1 cellular context compared by ENCODE assay signal in the genomic region with DNA sequence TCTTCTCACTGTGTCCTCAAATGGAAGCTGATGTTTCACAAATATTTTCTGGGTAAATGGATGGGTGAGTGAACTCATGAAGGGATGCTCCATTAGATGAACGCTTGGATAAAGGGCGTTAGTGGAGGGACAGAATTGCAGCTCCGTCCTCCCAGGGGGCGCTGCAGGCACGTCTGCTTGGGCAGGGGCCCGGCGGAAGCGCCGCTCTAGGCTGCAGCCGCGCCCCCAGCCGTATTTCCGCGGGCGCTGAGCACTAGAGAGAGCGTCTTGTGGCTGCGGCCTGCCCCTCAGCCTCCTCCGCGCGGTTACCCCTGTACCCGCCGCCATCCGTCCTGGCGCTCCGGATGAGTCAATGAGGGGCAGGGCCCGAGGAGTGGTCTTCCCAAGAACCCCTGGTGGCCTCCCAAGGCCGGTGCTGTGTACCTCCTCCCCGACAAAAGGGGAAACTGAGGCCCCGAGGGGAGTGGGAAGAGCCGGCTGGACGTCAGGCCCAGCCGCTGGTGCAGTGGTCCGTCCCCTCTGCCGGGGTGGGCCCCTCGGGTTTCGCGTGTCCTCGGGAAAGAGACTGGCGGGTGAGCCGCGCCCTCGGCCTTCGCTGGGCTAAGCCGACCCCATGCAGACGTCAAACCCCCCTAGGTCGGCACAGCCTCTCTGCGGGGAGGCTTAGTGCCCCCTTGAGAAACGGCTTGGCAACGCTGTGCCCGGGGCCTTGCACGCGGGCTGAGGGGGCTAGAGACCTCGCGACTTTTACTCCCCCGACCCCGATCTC.
TF ChIP-seq lines count a peak whose summit lies in the region.

No MANE protein-coding gene starts in this region.

TF ChIP-seq in SK-N-SH, 30 proteins besides CTCF, POLR2A, EP300 and RAD21 (continued from another document):
- TF ChIP-seq, protein P1, sequence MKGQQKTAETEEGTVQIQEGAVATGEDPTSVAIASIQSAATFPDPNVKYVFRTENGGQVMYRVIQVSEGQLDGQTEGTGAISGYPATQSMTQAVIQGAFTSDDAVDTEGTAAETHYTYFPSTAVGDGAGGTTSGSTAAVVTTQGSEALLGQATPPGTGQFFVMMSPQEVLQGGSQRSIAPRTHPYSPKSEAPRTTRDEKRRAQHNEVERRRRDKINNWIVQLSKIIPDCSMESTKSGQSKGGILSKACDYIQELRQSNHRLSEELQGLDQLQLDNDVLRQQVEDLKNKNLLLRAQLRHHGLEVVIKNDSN (IDR thresholded peaks at IDR 0.05; ENCODE audit: borderline replicate concordance, low read depth): no peak
- TF ChIP-seq REST (IDR thresholded peaks at IDR 0.05; ENCODE audit: low read depth, low read length): peak; percentile 46; the same call in 1 of the 2 replicates
- no peak for TF ChIP-seq RXRA (IDR thresholded peaks at IDR 0.05; ENCODE audit: borderline replicate concordance, low read depth)
- no peak for TF ChIP-seq USF2 (IDR thresholded peaks at IDR 0.05; ENCODE audit: borderline replicate concordance, low read depth, low read length)
- TF ChIP-seq NFIC (IDR thresholded peaks at IDR 0.05; ENCODE audit: borderline replicate concordance): peak; percentile 20; the same call in 1 of the 2 replicates
- peak; percentile 86 for TF ChIP-seq MXI1 (IDR thresholded peaks at IDR 0.05; ENCODE audit: low read depth, low read length)
- no peak for TF ChIP-seq RFX5 (IDR thresholded peaks at IDR 0.05; ENCODE audit: low read length)
- TF ChIP-seq NRF1 (IDR thresholded peaks at IDR 0.05; ENCODE audit: low read depth, low read length): no peak
- peak; percentile 96 for TF ChIP-seq POLR2AphosphoS5 (IDR thresholded peaks at IDR 0.05; ENCODE audit: low read depth, low read length)
- TF ChIP-seq GATA2 (CRISPR knock-in tag; IDR thresholded peaks at IDR 0.05): no peak; the same call in 1 of the 2 replicates
- peak; percentile 66; the same call in 1 of the 2 replicates for TF ChIP-seq ZBTB33 (IDR thresholded peaks at IDR 0.05; ENCODE audit: borderline replicate concordance, low read depth)
- TF ChIP-seq TEAD4 (IDR thresholded peaks at IDR 0.05; ENCODE audit: borderline replicate concordance, insufficient read depth): no peak
- no peak for TF ChIP-seq EZH2phosphoT487 (IDR thresholded peaks at IDR 0.05; ENCODE audit: borderline replicate concordance, low read depth)
- no peak for TF ChIP-seq IRF3 (IDR thresholded peaks at IDR 0.05; ENCODE audit: low read depth, low read length)
- no peak; the same call in 1 of the 2 replicates for TF ChIP-seq JUND (IDR thresholded peaks at IDR 0.05)
- peak; percentile 61; the same call in 1 of the 2 replicates for TF ChIP-seq YY1 (IDR thresholded peaks at IDR 0.05; ENCODE audit: low read depth)
- peak; percentile 20; the same call in 1 of the 2 replicates for TF ChIP-seq TCF12 (IDR thresholded peaks at IDR 0.05)
- TF ChIP-seq RCOR1 (IDR thresholded peaks at IDR 0.05; ENCODE audit: low read length): peak; percentile 43; the same call in 1 of the 2 replicates
- TF ChIP-seq SIN3A (IDR thresholded peaks at IDR 0.05; ENCODE audit: borderline replicate concordance, low read depth, low read length): peak; percentile 97; the same call in 1 of the 2 replicates
